Comparison of ENCODE assay signal across 1 cellular context in the genomic region with DNA sequence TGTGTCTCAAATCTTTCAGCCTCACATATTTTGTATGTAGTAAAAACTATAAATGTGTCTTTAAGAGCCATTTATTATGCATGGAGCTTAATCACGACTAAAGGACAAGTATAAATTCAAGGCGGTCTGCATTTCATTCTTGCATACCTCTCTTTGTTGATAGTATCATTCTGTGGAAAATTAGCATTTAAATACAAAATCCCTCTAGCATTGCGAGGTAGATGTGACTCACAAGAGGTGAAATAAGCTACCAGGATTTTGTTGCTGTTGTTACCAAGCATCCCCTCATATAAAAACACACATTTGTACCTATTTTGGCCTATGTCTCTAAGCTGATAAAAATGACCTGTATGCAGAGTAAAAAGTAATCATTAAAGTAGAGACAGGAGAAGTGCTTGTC.
TF ChIP-seq lines count a peak whose summit lies in the region.

No MANE protein-coding gene starts in this region.

TF ChIP-seq in IMR-90, 13 proteins besides CTCF, POLR2A, EP300 and RAD21 (continued from another document):
- TF ChIP-seq MAZ (IDR thresholded peaks at IDR 0.05; ENCODE audit: borderline replicate concordance, low read depth, low read length) (no peak), CHD1 (IDR thresholded peaks at IDR 0.05; ENCODE audit: low read depth, low read length) (no peak), SMC3 (IDR thresholded peaks at IDR 0.05; ENCODE audit: low read depth, low read length) (no peak), CEBPB (IDR thresholded peaks at IDR 0.05; ENCODE audit: low read depth, low read length) (no peak)
- TF ChIP-seq, protein P1, sequence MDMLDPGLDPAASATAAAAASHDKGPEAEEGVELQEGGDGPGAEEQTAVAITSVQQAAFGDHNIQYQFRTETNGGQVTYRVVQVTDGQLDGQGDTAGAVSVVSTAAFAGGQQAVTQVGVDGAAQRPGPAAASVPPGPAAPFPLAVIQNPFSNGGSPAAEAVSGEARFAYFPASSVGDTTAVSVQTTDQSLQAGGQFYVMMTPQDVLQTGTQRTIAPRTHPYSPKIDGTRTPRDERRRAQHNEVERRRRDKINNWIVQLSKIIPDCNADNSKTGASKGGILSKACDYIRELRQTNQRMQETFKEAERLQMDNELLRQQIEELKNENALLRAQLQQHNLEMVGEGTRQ (IDR thresholded peaks at IDR 0.05; ENCODE audit: low read depth, low read length): no peak
- TF ChIP-seq, protein P2, sequence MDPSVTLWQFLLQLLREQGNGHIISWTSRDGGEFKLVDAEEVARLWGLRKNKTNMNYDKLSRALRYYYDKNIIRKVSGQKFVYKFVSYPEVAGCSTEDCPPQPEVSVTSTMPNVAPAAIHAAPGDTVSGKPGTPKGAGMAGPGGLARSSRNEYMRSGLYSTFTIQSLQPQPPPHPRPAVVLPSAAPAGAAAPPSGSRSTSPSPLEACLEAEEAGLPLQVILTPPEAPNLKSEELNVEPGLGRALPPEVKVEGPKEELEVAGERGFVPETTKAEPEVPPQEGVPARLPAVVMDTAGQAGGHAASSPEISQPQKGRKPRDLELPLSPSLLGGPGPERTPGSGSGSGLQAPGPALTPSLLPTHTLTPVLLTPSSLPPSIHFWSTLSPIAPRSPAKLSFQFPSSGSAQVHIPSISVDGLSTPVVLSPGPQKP (IDR thresholded peaks at IDR 0.05; ENCODE audit: borderline replicate concordance, low read depth, low read length): no peak
